23 cellular contexts compared by ENCODE assay signal in the genomic region with DNA sequence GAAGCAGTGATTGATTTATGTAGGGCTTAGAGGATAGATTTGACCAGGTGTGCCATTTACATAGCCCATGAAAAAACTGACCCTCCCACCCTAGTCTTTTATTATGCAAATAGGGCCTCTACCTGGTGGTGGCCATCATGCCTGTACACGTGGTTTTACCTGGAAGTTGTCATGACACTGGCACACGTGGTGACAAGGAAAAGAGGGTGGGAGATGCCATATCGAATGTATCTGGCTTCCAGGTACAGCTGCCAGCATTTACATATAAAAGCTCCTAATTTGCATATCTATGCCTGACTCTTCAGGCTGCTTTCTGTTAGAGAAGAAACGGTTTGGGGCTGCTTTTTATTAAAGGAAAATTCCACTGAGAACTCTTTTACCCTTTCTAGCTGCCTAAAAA.
"Had no signal": no experiment of that assay in that cellular context is flagged by ENCODE, and none has a peak within 500 bp of the region (broad histone marks: within the 10 kb centered on the region; RNA-seq: fewer than 3 reads in every experiment).

No MANE protein-coding gene starts in this region.

- H3K36me3 ChIP-seq: breast epithelium, left lung, sigmoid colon, stomach, suprapubic skin, tibial nerve had no signal

- H3K4me3 ChIP-seq: breast epithelium, left lung, lung, sigmoid colon, smooth muscle cell, stomach, suprapubic skin, tibial nerve had no signal

- H3K27ac ChIP-seq: breast epithelium, foreskin keratinocyte, left lung, sigmoid colon, stomach, suprapubic skin, tibial nerve had no signal

- H3K4me2 ChIP-seq: smooth muscle cell had no signal

- H3K27ac Mint-ChIP-seq: activated naive CD8-positive, alpha-beta T cell treated with anti-CD3 and anti-CD28 coated beads for 36 hours; naive thymus-derived CD4-positive, alpha-beta T cell; stimulated activated memory B cell treated with anti-CD40 and anti-IgM and Interleukin-4, amounts not matched to agents 10 μg/mL and 1 μg/mL and 100 μg/mL, for 72 hours; T-helper 17 cell had no signal

- H3K9me3 ChIP-seq: left lung, sigmoid colon, stomach, suprapubic skin, tibial nerve had no signal

- H3K4me1 ChIP-seq: breast epithelium, foreskin keratinocyte, left lung, sigmoid colon, stomach, suprapubic skin, tibial nerve had no signal

- DNase-seq: activated CD4-positive, alpha-beta T cell treated with anti-CD3 and anti-CD28 coated beads for 4 hours; activated CD4-positive, alpha-beta T cell treated with anti-CD3 and anti-CD28 coated beads, Interleukin-2, amount 50 U/mL, for 48 hours; activated CD4-positive, CD25-positive, alpha-beta regulatory T cell; activated naive CD4-positive, alpha-beta T cell treated with Interleukin-2 at 50 U/mL for 16 hours; activated naive CD8-positive, alpha-beta T cell treated with anti-CD3 and anti-CD28 coated beads for 36 hours; activated T-cell treated with anti-CD3 and anti-CD28 coated beads, Interleukin-2, amount 50 U/mL, for 48 hours; effector CD4-positive, alpha-beta T cell; erythroblast; foreskin keratinocyte; kidney glomerular epithelial cell; left lung; naive thymus-derived CD4-positive, alpha-beta T cell; sigmoid colon; stimulated activated CD4-positive, alpha-beta T cell treated with anti-CD3 and anti-CD28 coated beads, Interleukin-15, amount 100 ng/mL, for 24 hours; stomach; T-helper 17 cell had no signal

- H3K4me3 Mint-ChIP-seq: activated naive CD8-positive, alpha-beta T cell treated with anti-CD3 and anti-CD28 coated beads for 36 hours; naive thymus-derived CD4-positive, alpha-beta T cell; stimulated activated memory B cell treated with anti-CD40 and anti-IgM and Interleukin-4, amounts not matched to agents 10 μg/mL and 1 μg/mL and 100 μg/mL, for 72 hours; T-helper 17 cell had no signal

- ATAC-seq: foreskin keratinocyte; left lung; naive thymus-derived CD4-positive, alpha-beta T cell; stimulated activated memory B cell treated with anti-CD40 and anti-IgM and Interleukin-4, amounts not matched to agents 10 μg/mL and 1 μg/mL and 100 μg/mL, for 72 hours; T-helper 17 cell had no signal

- H3K27me3 ChIP-seq: breast epithelium, left lung, sigmoid colon, stomach, tibial nerve had no signal

- FAIRE-seq: astrocyte had no signal

- H3K36me3 Mint-ChIP-seq: activated naive CD8-positive, alpha-beta T cell treated with anti-CD3 and anti-CD28 coated beads for 36 hours; stimulated activated memory B cell treated with anti-CD40 and anti-IgM and Interleukin-4, amounts not matched to agents 10 μg/mL and 1 μg/mL and 100 μg/mL, for 72 hours had no signal
